In genomic region chr21:20207335-20207734, GRCh38 we compare ENCODE assay signal across 18 cellular contexts.
"Had no signal": no experiment of that assay in that cellular context is flagged by ENCODE, and none has a peak within 500 bp of the region (broad histone marks: within the 10 kb centered on the region; RNA-seq: fewer than 3 reads in every experiment).

No MANE protein-coding gene starts in this region.

- H3K9me3 ChIP-seq: colonic mucosa, gastroesophageal sphincter, psoas muscle, right lobe of liver, thoracic aorta, transverse colon had no signal

- H3K27ac ChIP-seq: colonic mucosa, esophagus squamous epithelium, gastroesophageal sphincter, psoas muscle, right lobe of liver, stomach, thoracic aorta had no signal

- H3K4me1 ChIP-seq: colonic mucosa, esophagus squamous epithelium, gastroesophageal sphincter, psoas muscle, right lobe of liver, stomach, transverse colon had no signal

- H3K36me3 ChIP-seq: colonic mucosa, esophagus squamous epithelium, gastroesophageal sphincter, right lobe of liver, stomach, thoracic aorta, transverse colon had no signal

- H3K4me3 ChIP-seq: colonic mucosa, esophagus squamous epithelium, gastroesophageal sphincter, psoas muscle, right lobe of liver, stomach, thoracic aorta, transverse colon had no signal

- ATAC-seq: gastroesophageal sphincter, psoas muscle, right lobe of liver had no signal

- H3K27me3 ChIP-seq: colonic mucosa, esophagus squamous epithelium, gastroesophageal sphincter, right lobe of liver, stomach, transverse colon had no signal

- DNase-seq: colonic mucosa; dermis blood vessel endothelial cell; esophagus squamous epithelium; foreskin fibroblast; glutamatergic neuron; immature natural killer cell; naive B cell; psoas muscle; retina; right lobe of liver; stimulated activated CD4-positive, alpha-beta T cell treated with anti-CD3 and anti-CD28 coated beads, Interleukin-1b, Interleukin-23, amount 100 ng/mL, for 48 hours; stimulated activated CD4-positive, alpha-beta T cell treated with anti-CD3 and anti-CD28 coated beads, Interleukin-4, amount 100 ng/mL, for 24 hours; stimulated activated naive CD4-positive, alpha-beta T cell; stomach; substantia nigra; transverse colon had no signal
